9 cellular contexts compared by ENCODE assay signal in genomic region chr6:52839124-52840055, GRCh38. TPM values are rescaled to one million over a fixed set of nuclear protein-coding genes. Genes with fewer than 3 reads are reported as not detected.
DNase-seq lines count a peak whose midpoint lies in the region; ATAC-seq, FAIRE-seq and TF ChIP-seq lines count a peak whose summit lies in the region.
"Had no signal": no experiment of that assay in that cellular context is flagged by ENCODE, and none has a peak within 500 bp of the region (broad histone marks: within the 10 kb centered on the region; RNA-seq: fewer than 3 reads in every experiment).

No MANE protein-coding gene starts in this region.

- TF ChIP-seq POLR2A in adrenal gland (IDR thresholded peaks at IDR 0.05): no peak

- DNase-seq in D721Med (ENCODE audit: insufficient read length, low spot score) (peak; percentile 24), Kasumi-1 (lab: John Stamatoyannopoulos, UW) (peak; percentile 57 to 59), adrenal gland (peak; percentile 57 to 84 (median 73)), hepatocyte (ENCODE audit: low spot score) (peak; percentile 70), hippocampal formation (lab: John Stamatoyannopoulos, UW) (no peak)
- peak; percentile 16 to 22 for DNase-seq in stimulated activated CD4-positive, alpha-beta T cell treated with anti-CD3 and anti-CD28 coated beads, Interleukin-15, amount 100 ng/mL, for 48 hours (ENCODE audit: low read depth in 2 of 2)

- no peaks in the 10 kb centered on the region for H3K79me2 ChIP-seq in SU-DHL-6 (ENCODE audit: insufficient read depth, low read length)
- H3K79me2 ChIP-seq in hepatocyte: no peaks in the 10 kb centered on the region

- peak; percentile 71 for TF ChIP-seq CTCF in D721Med (IDR thresholded peaks at IDR 0.05; ENCODE audit: insufficient read depth, missing control alignments)
- peak; percentile 95 for TF ChIP-seq CTCF in SU-DHL-6 (IDR thresholded peaks at IDR 0.05; ENCODE audit: insufficient read depth, low read length, poor library complexity, severe bottlenecking)
- peak; percentile 49 to 70 (median 62) for TF ChIP-seq CTCF in adrenal gland (IDR thresholded peaks at IDR 0.05)
- TF ChIP-seq CTCF in hepatocyte (IDR thresholded peaks at IDR 0.05; ENCODE audit: poor library complexity): peak; percentile 66

- H3K9me3 ChIP-seq in SU-DHL-6 (ENCODE audit: insufficient read depth, low read length): no peaks in the 10 kb centered on the region
- H3K9me3 ChIP-seq in adrenal gland (replicated peaks in 1 of 3): no peaks in the 10 kb centered on the region
- no peaks in the 10 kb centered on the region for H3K9me3 ChIP-seq in hepatocyte (ENCODE audit: low read depth)

- no peaks in the 10 kb centered on the region for H3K36me3 ChIP-seq in SU-DHL-6 (ENCODE audit: low read length)
- no peaks in the 10 kb centered on the region for H3K36me3 ChIP-seq in adrenal gland (replicated peaks in 1 of 2)
- no peaks in the 10 kb centered on the region for H3K36me3 ChIP-seq in hepatocyte (replicated peaks; ENCODE audit: insufficient read depth, low read depth)

- no peaks in the 10 kb centered on the region for H3F3A ChIP-seq in SU-DHL-6 (ENCODE audit: insufficient read depth)

- peak; percentile 80 for ATAC-seq in GM21423 (IDR thresholded peaks at IDR 0.05; ENCODE audit: unreplicated experiment)

- H3K27me3 ChIP-seq in SU-DHL-6 (ENCODE audit: low read length): no peaks in the 10 kb centered on the region
- no peaks in the 10 kb centered on the region for H3K27me3 ChIP-seq in adrenal gland
- H3K27me3 ChIP-seq in hepatocyte: no peaks in the 10 kb centered on the region

- 63 to 77% (median 65%) methylated on average over 14 to 20 of the region's 20 CpGs for WGBS in adrenal gland, 4 donors
- WGBS in hepatocyte (ENCODE audit: low lambda C conversion rate, missing lambda C conversion rate): 63% methylated on average over 20 of the region's 20 CpGs

- H3K4me2 ChIP-seq in SU-DHL-6 (ENCODE audit: low read depth, low read length, poor library complexity, severe bottlenecking) (no peak overlapping the region), hepatocyte (no peak overlapping the region)

- no peak overlapping the region for H3K9ac ChIP-seq in SU-DHL-6 (ENCODE audit: low read length)

- no peak for FAIRE-seq in D721Med (lab: Jason Lieb, UNC)

- H3K4me3 ChIP-seq in SU-DHL-6 (ENCODE audit: insufficient read depth, low read length, poor library complexity, severe bottlenecking) (no peak overlapping the region), adrenal gland (no peak overlapping the region), hepatocyte (no peak overlapping the region)

- H2AFZ ChIP-seq in SU-DHL-6 (ENCODE audit: low read depth, low read length, severe bottlenecking): no peak overlapping the region
- no peak overlapping the region for H2AFZ ChIP-seq in hepatocyte

- H3K27ac ChIP-seq in SU-DHL-6 (ENCODE audit: low read depth, low read length) (no peak overlapping the region), adrenal gland (no peak overlapping the region), hepatocyte (no peak overlapping the region)

- no peaks in the 10 kb centered on the region for H4K20me1 ChIP-seq in SU-DHL-6 (ENCODE audit: low read depth, low read length)
- H4K20me1 ChIP-seq in hepatocyte (ENCODE audit: insufficient read depth, poor library complexity, severe bottlenecking): no peaks in the 10 kb centered on the region

- H3K4me1 ChIP-seq in adrenal gland (replicated peaks in 1 of 2): no peaks in the 10 kb centered on the region
- no peaks in the 10 kb centered on the region for H3K4me1 ChIP-seq in hepatocyte (ENCODE audit: insufficient read depth)

- H3K9me2 ChIP-seq in SU-DHL-6 (replicated peaks; ENCODE audit: insufficient read depth, low read length) (no peaks in the 10 kb centered on the region), hepatocyte (replicated peaks; ENCODE audit: insufficient read depth) (no peaks in the 10 kb centered on the region)

- intact Hi-C loops in adrenal gland (cut with DNase I): no loop called here

RNA-seq across cellular contexts. Expression of gene GSTA5, which starts 1.2 kb away (rescaled TPM):
- total RNA-seq in adrenal gland (not detected), hepatocyte (not detected in 2 replicates)
- polyA plus RNA-seq in adrenal gland (not detected), hepatocyte (not detected in 2 replicates)
- total RNA-seq: activated CD8-positive, alpha-beta memory T cell treated with anti-CD3 and anti-CD28 coated beads for 36 hours had no signal

RNA-seq across cellular contexts. Expression of gene GSTA1, which starts 35.8 kb away (rescaled TPM):
- 1,000 to 10,000 TPM in 3 of 8 donors, 100 to 1,000 TPM in 5; 185 to 5,177 (median 599) TPM for total RNA-seq in adrenal gland
- polyA plus RNA-seq in adrenal gland: 1,000 to 10,000 TPM in 2 of 3 donors, 100 to 1,000 TPM in 1; 118 to 3,206 (median 1,070) TPM
- 1,177 and 1,195 TPM in 2 replicates for total RNA-seq in hepatocyte
- 767 and 1,158 TPM in 2 replicates for polyA plus RNA-seq in hepatocyte
- total RNA-seq: activated CD8-positive, alpha-beta memory T cell treated with anti-CD3 and anti-CD28 coated beads for 36 hours had no signal

Comparison
In these comparisons a context has a peak if more than half of its experiments do, and no peak if none do; other contexts are left out.
1. DNase-seq: peak in D721Med (single experiment), Kasumi-1 (2 of 2), adrenal gland (7 of 7), hepatocyte (single experiment) and stimulated activated CD4-positive, alpha-beta T cell treated with anti-CD3 and anti-CD28 coated beads, Interleukin-15, amount 100 ng/mL, for 48 hours (2 of 2); none in hippocampal formation (0 of 2).
2. Peak in every context shown above with its lines, with median percentiles within 50 percentile points of each other: CTCF ChIP-seq.